35 cellular contexts compared by ENCODE assay signal in genomic region chr1:145901312-145902021, GRCh38. TPM values are rescaled to one million over a fixed set of nuclear protein-coding genes. Genes with fewer than 3 reads are reported as not detected.
DNase-seq lines count a peak whose midpoint lies in the region; ATAC-seq, FAIRE-seq and TF ChIP-seq lines count a peak whose summit lies in the region.
"Had no signal": no experiment of that assay in that cellular context is flagged by ENCODE, and none has a peak within 500 bp of the region (broad histone marks: within the 10 kb centered on the region; RNA-seq: fewer than 3 reads in every experiment).

No MANE protein-coding gene starts in this region.

- H2AFZ ChIP-seq in GM12878 (ENCODE audit: control insufficient read depth, low read depth, low read length) = no peak overlapping the region

- H2AK5ac ChIP-seq in mesendoderm (ENCODE audit: low read length) = no peak overlapping the region

- H3K27me3 ChIP-seq in GM12878 (replicated peaks in 1 of 2; ENCODE audit: control insufficient read depth in 2 of 2, insufficient read depth in 2 of 2, low read length in 1 of 2) = no peaks in the 10 kb centered on the region
- H3K27me3 ChIP-seq in mesendoderm (ENCODE audit: insufficient read depth, low read length, poor library complexity) = no peaks in the 10 kb centered on the region
- H3K27me3 ChIP-seq: adrenal gland, BE2C, dorsolateral prefrontal cortex, stomach, vagina had no signal

- no peak overlapping the region for H3K18ac ChIP-seq in mesendoderm (ENCODE audit: low read length)

- H3K4me2 ChIP-seq in GM12878 (ENCODE audit: control insufficient read depth, insufficient read depth) = no peak overlapping the region
- no peak overlapping the region for H3K4me2 ChIP-seq in mesendoderm (ENCODE audit: low read length)
- H3K4me2 ChIP-seq: smooth muscle cell had no signal

- no peak overlapping the region for H4K8ac ChIP-seq in mesendoderm (ENCODE audit: low read depth, low read length)

- no peak for TF ChIP-seq POLR2A in GM12878 (IDR thresholded peaks at IDR 0.05; ENCODE audit: low read depth, low read length)

- WGBS in GM12878 (ENCODE audit: insufficient coverage, insufficient replicate concordance, low lambda C conversion rate, missing lambda C conversion rate) = 72% methylated on average over 12 of the region's 12 CpGs
- WGBS in mesendoderm (ENCODE audit: extremely low coverage, insufficient coverage, low lambda C conversion rate) = no CpG with 5 or more reads among the region's 12 CpGs

- no peak for TF ChIP-seq RAD21 in GM12878 (IDR thresholded peaks at IDR 0.05; ENCODE audit: insufficient read depth, low read depth, low read length)

- H3K9ac ChIP-seq in GM12878 (ENCODE audit: control insufficient read depth, insufficient read depth, low read length) (no peak overlapping the region), mesendoderm (ENCODE audit: low read length) (no peak overlapping the region)

- SMC1A ChIA-PET in GM12878 (lab: Charles Lee; ENCODE audit: uncharacterized antibody, unreplicated experiment) = no interaction called here

- H3K4ac ChIP-seq in mesendoderm (ENCODE audit: low read depth, low read length) = no peak overlapping the region

- RAD21 ChIA-PET in GM12878 (lab: Charles Lee; ENCODE audit: unreplicated experiment) = no interaction called here

- peak; percentile 4 for TF ChIP-seq CTCF in HFF-Myc (IDR thresholded peaks at IDR 0.05; ENCODE audit: low read depth, low read length, missing control alignments)
- TF ChIP-seq CTCF in GM12878 (IDR thresholded peaks at IDR 0.05 in 2 of 3, conservative IDR thresholded peaks at IDR 0.05 in 1 of 3; ENCODE audit: control insufficient read depth in 2 of 3, extremely low read depth in 1 of 3, insufficient read depth in 1 of 3, low read depth in 3 of 3, low read length in 3 of 3) = no peak

- H4K20me1 ChIP-seq in GM12878 (ENCODE audit: control insufficient read depth, insufficient read depth) = no peaks in the 10 kb centered on the region

- no peak overlapping the region for H2BK15ac ChIP-seq in mesendoderm (replicated peaks; ENCODE audit: low read depth)

- FAIRE-seq in GM12878 (lab: Jason Lieb, UNC) = no peak
- FAIRE-seq: H54 had no signal

- no peaks in the 10 kb centered on the region for H3K4me1 ChIP-seq in GM12878 (ENCODE audit: control insufficient read depth, insufficient read depth, low read length)
- H3K4me1 ChIP-seq in mesendoderm (ENCODE audit: control insufficient read depth, low read depth, low read length) = no peaks in the 10 kb centered on the region
- H3K4me1 ChIP-seq: adrenal gland, BE2C, stomach, vagina had no signal

- no TSS peak for BruUV-seq in GM12878 (replicated peaks; lab: Mats Ljungman, UMichigan)

- no peak overlapping the region for H2BK5ac ChIP-seq in mesendoderm (ENCODE audit: low read length)

- 0 out of 3 replicates have a peak, but pooled peaks have one; percentile 21 for ATAC-seq in GM12878
- ATAC-seq in GM19455 (IDR thresholded peaks at IDR 0.05; ENCODE audit: unreplicated experiment) = no peak
- no peak for ATAC-seq in sciatic nerve
- ATAC-seq: left cardiac atrium had no signal

- H3K79me1 ChIP-seq in mesendoderm (ENCODE audit: low read length) = no peaks in the 10 kb centered on the region

- no peak overlapping the region for H3K4me3 ChIP-seq in HFF-Myc (replicated peaks; ENCODE audit: low read depth, low read length)
- no peak overlapping the region for H3K4me3 ChIP-seq in GM12878
- H3K4me3 ChIP-seq in mesendoderm (ENCODE audit: low read length) = no peak overlapping the region
- H3K4me3 ChIP-seq: adrenal gland, dorsolateral prefrontal cortex, lung, smooth muscle cell, stomach, vagina had no signal

- H3K27ac ChIP-seq in GM12878 (ENCODE audit: control insufficient read depth, insufficient read depth) (no peak overlapping the region), mesendoderm (ENCODE audit: low read depth, low read length) (no peak overlapping the region)
- H3K27ac ChIP-seq: adrenal gland, dorsolateral prefrontal cortex, stomach, vagina had no signal

- TF ChIP-seq EP300 in GM12878 (IDR thresholded peaks at IDR 0.05; ENCODE audit: borderline replicate concordance in 1 of 2, control insufficient read depth in 1 of 2, low read depth in 2 of 2, low read length in 2 of 2) = no peak

- CTCF ChIA-PET in GM12878 (lab: Yijun Ruan, JAX) = no interaction called here

- H3K36me3 ChIP-seq in GM12878 (ENCODE audit: control insufficient read depth in 2 of 2, insufficient read depth in 2 of 2, low read length in 1 of 2) (no peaks in the 10 kb centered on the region), mesendoderm (ENCODE audit: control insufficient read depth, insufficient read depth, low read length) (no peaks in the 10 kb centered on the region)
- H3K36me3 ChIP-seq: adrenal gland, BE2C, vagina had no signal

- H2BK120ac ChIP-seq in mesendoderm (ENCODE audit: low read depth, low read length) = no peak overlapping the region

- POLR2A ChIA-PET in GM12878 (lab: Charles Lee) = no interaction called here

- no peak overlapping the region for H3K23ac ChIP-seq in mesendoderm (ENCODE audit: low read length)

- H3K79me2 ChIP-seq in GM12878 (ENCODE audit: control insufficient read depth, insufficient read depth, low read length) (no peaks in the 10 kb centered on the region), mesendoderm (ENCODE audit: control insufficient read depth, insufficient read depth, low read length) (no peaks in the 10 kb centered on the region)

- intact Hi-C loops in GM12878 (cut with micrococcal nuclease; ENCODE audit: unreplicated experiment) (no loop called here), sciatic nerve (cut with DNase I) (no loop called here)

- peak; percentile 39 for DNase-seq in D341Med (ENCODE audit: low spot score)
- no peak for DNase-seq in HFF-Myc (ENCODE audit: extremely low read depth, low read depth)
- DNase-seq in GM12878 (ENCODE audit: low read depth, low spot score) = no peak
- DNase-seq in mesendoderm = peak; percentile 45
- DNase-seq in NCI-H146 treated with DMSO at 0.1 percent for 48 hours (lab: John Stamatoyannopoulos, UW; ENCODE audit: unreplicated experiment) = no peak
- no peak for DNase-seq in SK-N-DZ (ENCODE audit: low spot score)
- no peak for DNase-seq in sciatic nerve (ENCODE audit: low spot score)
- DNase-seq: ACHN; activated CD4-positive, alpha-beta memory T cell treated with anti-CD3 and anti-CD28 coated beads, Interleukin-2, amount 10 ng/mL, durations not matched to agents 7 days and 5 days; activated CD4-positive, alpha-beta T cell treated with anti-CD3 and anti-CD28 coated beads for 1 hour; activated CD8-positive, alpha-beta memory T cell treated with anti-CD3 and anti-CD28 coated beads, Interleukin-2, amount 50 U/mL, for 4 hours; activated naive CD4-positive, alpha-beta T cell treated with Interleukin-2 at 50 U/mL for 16 hours; BE2C; CD8-positive, alpha-beta memory T cell; dorsolateral prefrontal cortex; hypothalamus; immature natural killer cell; left cardiac atrium; NCI-H1092; NCI-H1694 treated with DMSO at 0.1 percent for 48 hours; stimulated activated CD4-positive, alpha-beta T cell treated with anti-CD3 and anti-CD28 coated beads, Interleukin-1b, Interleukin-23, amount 100 ng/mL, for 48 hours; stimulated activated CD8-positive, alpha-beta memory T cell treated with anti-CD3 and anti-CD28 coated beads, Interleukin-4, amount 100 ng/mL, for 48 hours; stomach; T-helper 2 cell had no signal

- in situ Hi-C loops in GM12878 (cut with MboI) = no loop called here

- no peak overlapping the region for H4K5ac ChIP-seq in mesendoderm (ENCODE audit: low read length)

- H3K9me3 ChIP-seq in GM12878 (replicated peaks; ENCODE audit: control insufficient read depth, insufficient read depth, low read length) = no peaks in the 10 kb centered on the region
- H3K9me3 ChIP-seq: adrenal gland, BE2C, stomach, vagina had no signal

- no peak overlapping the region for H3K56ac ChIP-seq in mesendoderm (ENCODE audit: low read length)

RNA-seq across cellular contexts. Expression of gene ITGA10, which starts 8.4 kb away (rescaled TPM):
- total RNA-seq in GM12878 (2013; cell fraction: nucleolus; rRNA removed) = 1.1 and 1.5 TPM in 2 replicates
- 0.22 and 0.51 TPM in 2 replicates for total RNA-seq in GM12878 (2014; rRNA removed)
- 0.18 and 0.28 TPM in 2 replicates for total RNA-seq in GM12878 (2014; rRNA removed; fragmentation: Illumina TruSeq; extraction: Trizol)
- total RNA-seq in GM12878 (2021) = 0.49 and 0.53 TPM in 2 replicates
- 0.13 TPM for polyA plus RNA-seq in GM12878 (2011; ENCODE audit: low read depth)
- 0.30 and 0.46 TPM in 2 replicates for polyA plus RNA-seq in GM12878 (2011; rRNA removed)
- 0.28 and 0.43 TPM in 2 replicates for polyA plus RNA-seq in GM12878 (2011; cell fraction: cytosol; rRNA removed)
- 3.1 and 4.3 TPM in 2 replicates for polyA plus RNA-seq in GM12878 (2011; cell fraction: nucleus; rRNA removed)
- 0.25 and 0.51 TPM in 2 replicates for polyA plus RNA-seq in GM12878 (2012)
- 0.16 and 0.43 TPM in 2 replicates for polyA plus RNA-seq in GM12878 (2014; fragmentation: Illumina TruSeq; extraction: Trizol)
- polyA plus RNA-seq in GM12878 (2014; fragmentation: Nextera tagmentation; extraction: Ambion mirVana) = under 1 TPM; 0.02 to 0.16 TPM
- 0.46 and 0.78 TPM in 2 replicates for polyA plus RNA-seq in GM12878 (2014; rRNA removed)
- under 1 TPM; 0.36 to 0.39 TPM for polyA plus RNA-seq in GM12878 (2016; fragmentation: Nextera tagmentation; extraction: Ambion mirVana)
- 0.26 and 0.37 TPM in 2 replicates for polyA minus RNA-seq in GM12878 (2011; rRNA and poly(A)+ RNA removed)
- not detected in 2 replicates for polyA minus RNA-seq in GM12878 (2011; cell fraction: cytosol; rRNA and poly(A)+ RNA removed)
- polyA minus RNA-seq in GM12878 (2011; cell fraction: nucleus; rRNA and poly(A)+ RNA removed) = 0.48 and 0.77 TPM in 2 replicates
- polyA plus RNA-seq in mesendoderm (2013, experiment 1 of 2) = 0.11 TPM
- 0.10 TPM for polyA plus RNA-seq in mesendoderm (2013, experiment 2 of 2)
- 0.36 TPM in 1 of 2 replicates, not detected in the other for polyA plus RNA-seq in SK-N-DZ (2014; cell fraction: cytosol; rRNA removed)
- polyA plus RNA-seq in SK-N-DZ (2014; cell fraction: nucleus; rRNA removed) = 0.37 and 0.51 TPM in 2 replicates
- 9.6 TPM for total RNA-seq in sciatic nerve
- polyA plus RNA-seq: CD8-positive, alpha-beta memory T cell; IgD-negative memory B cell; immature natural killer cell had no signal

RNA-seq across cellular contexts. Expression of gene ANKRD35, which starts 15.8 kb away (rescaled TPM):
- total RNA-seq in GM12878 (2013; cell fraction: nucleolus; rRNA removed) = not detected in 2 replicates
- total RNA-seq in GM12878 (2014; rRNA removed) = not detected in 2 replicates
- not detected in 2 replicates for total RNA-seq in GM12878 (2014; rRNA removed; fragmentation: Illumina TruSeq; extraction: Trizol)
- 0.08 TPM in 1 of 2 replicates, not detected in the other for total RNA-seq in GM12878 (2021)
- not detected for polyA plus RNA-seq in GM12878 (2011; ENCODE audit: low read depth)
- 0.01 TPM in 1 of 2 replicates, not detected in the other for polyA plus RNA-seq in GM12878 (2011; rRNA removed)
- polyA plus RNA-seq in GM12878 (2011; cell fraction: cytosol; rRNA removed) = not detected in 2 replicates
- polyA plus RNA-seq in GM12878 (2011; cell fraction: nucleus; rRNA removed) = 0.04 TPM in 1 of 2 replicates, not detected in the other
- polyA plus RNA-seq in GM12878 (2012) = not detected in 2 replicates
- polyA plus RNA-seq in GM12878 (2014; fragmentation: Illumina TruSeq; extraction: Trizol) = not detected in 2 replicates
- polyA plus RNA-seq in GM12878 (2014; fragmentation: Nextera tagmentation; extraction: Ambion mirVana) = not detected
- not detected in 2 replicates for polyA plus RNA-seq in GM12878 (2014; rRNA removed)
- not detected for polyA plus RNA-seq in GM12878 (2016; fragmentation: Nextera tagmentation; extraction: Ambion mirVana)
- 0.10 TPM in 1 of 2 replicates, not detected in the other for polyA minus RNA-seq in GM12878 (2011; rRNA and poly(A)+ RNA removed)
- polyA minus RNA-seq in GM12878 (2011; cell fraction: cytosol; rRNA and poly(A)+ RNA removed) = not detected in 2 replicates
- polyA minus RNA-seq in GM12878 (2011; cell fraction: nucleus; rRNA and poly(A)+ RNA removed) = not detected in 2 replicates
- polyA plus RNA-seq in mesendoderm (2013, experiment 1 of 2) = 0.80 TPM
- polyA plus RNA-seq in mesendoderm (2013, experiment 2 of 2) = 0.78 TPM
- polyA plus RNA-seq in SK-N-DZ (2014; cell fraction: cytosol; rRNA removed) = 2.5 and 3.1 TPM in 2 replicates
- polyA plus RNA-seq in SK-N-DZ (2014; cell fraction: nucleus; rRNA removed) = 1.9 and 2.2 TPM in 2 replicates
- total RNA-seq in sciatic nerve = 3.8 TPM
- total RNA-seq: chondrocyte, NCI-H460, OCI-LY7, osteocyte had no signal
- polyA plus RNA-seq: IgD-negative memory B cell had no signal

RNA-seq across cellular contexts. Expression of gene PEX11B, which starts 17.1 kb away (rescaled TPM):
- 15.8 and 16.2 TPM in 2 replicates for total RNA-seq in GM12878 (2013; cell fraction: nucleolus; rRNA removed)
- 26.7 and 30.9 TPM in 2 replicates for total RNA-seq in GM12878 (2014; rRNA removed)
- 24.9 TPM in 2 replicates for total RNA-seq in GM12878 (2014; rRNA removed; fragmentation: Illumina TruSeq; extraction: Trizol)
- 31.1 and 33.2 TPM in 2 replicates for total RNA-seq in GM12878 (2021)
- 14.2 TPM for polyA plus RNA-seq in GM12878 (2011; ENCODE audit: low read depth)
- polyA plus RNA-seq in GM12878 (2011; rRNA removed) = 129 and 132 TPM in 2 replicates
- 47.9 and 48.2 TPM in 2 replicates for polyA plus RNA-seq in GM12878 (2011; cell fraction: cytosol; rRNA removed)
- polyA plus RNA-seq in GM12878 (2011; cell fraction: nucleus; rRNA removed) = 30.1 TPM in 2 replicates
- 26.7 and 31.4 TPM in 2 replicates for polyA plus RNA-seq in GM12878 (2012)
- polyA plus RNA-seq in GM12878 (2014; fragmentation: Illumina TruSeq; extraction: Trizol) = 36.6 and 42.2 TPM in 2 replicates
- 10 to 100 TPM; 44.8 to 69.4 TPM for polyA plus RNA-seq in GM12878 (2014; fragmentation: Nextera tagmentation; extraction: Ambion mirVana)
- 27.6 and 30.9 TPM in 2 replicates for polyA plus RNA-seq in GM12878 (2014; rRNA removed)
- 10 to 100 TPM; 48.0 to 52.9 TPM for polyA plus RNA-seq in GM12878 (2016; fragmentation: Nextera tagmentation; extraction: Ambion mirVana)
- 33.9 and 34.6 TPM in 2 replicates for polyA minus RNA-seq in GM12878 (2011; rRNA and poly(A)+ RNA removed)
- polyA minus RNA-seq in GM12878 (2011; cell fraction: cytosol; rRNA and poly(A)+ RNA removed) = 16.7 and 27.6 TPM in 2 replicates
- 6.8 and 10.9 TPM in 2 replicates for polyA minus RNA-seq in GM12878 (2011; cell fraction: nucleus; rRNA and poly(A)+ RNA removed)
- polyA plus RNA-seq in mesendoderm (2013, experiment 1 of 2) = 6.8 TPM
- 6.1 TPM for polyA plus RNA-seq in mesendoderm (2013, experiment 2 of 2)
- 29.0 and 32.3 TPM in 2 replicates for polyA plus RNA-seq in SK-N-DZ (2014; cell fraction: cytosol; rRNA removed)
- 25.1 and 27.1 TPM in 2 replicates for polyA plus RNA-seq in SK-N-DZ (2014; cell fraction: nucleus; rRNA removed)
- total RNA-seq in sciatic nerve = 20.7 TPM

RNA-seq across cellular contexts. Expression of gene RBM8A, which starts 25.8 kb away (rescaled TPM):
- total RNA-seq in GM12878 (2013; cell fraction: nucleolus; rRNA removed) = 58.4 and 59.3 TPM in 2 replicates
- total RNA-seq in GM12878 (2014; rRNA removed) (110 and 125 TPM in 2 replicates), GM12878 (2014; rRNA removed; fragmentation: Illumina TruSeq; extraction: Trizol) (200 and 230 TPM in 2 replicates), GM12878 (2021) (176 and 180 TPM in 2 replicates), sciatic nerve (93.8 TPM)
- 152 TPM for polyA plus RNA-seq in GM12878 (2011; ENCODE audit: low read depth)
- polyA plus RNA-seq in GM12878 (2011; rRNA removed) (235 and 289 TPM in 2 replicates), GM12878 (2014; fragmentation: Illumina TruSeq; extraction: Trizol) (191 and 262 TPM in 2 replicates), GM12878 (2014; fragmentation: Nextera tagmentation; extraction: Ambion mirVana) (1,000 to 10,000 TPM in 1 of 2 experiments, 100 to 1,000 TPM in 1; 665 to 1,248 TPM), GM12878 (2014; rRNA removed) (178 and 198 TPM in 2 replicates), GM12878 (2016; fragmentation: Nextera tagmentation; extraction: Ambion mirVana) (100 to 1,000 TPM; 401 to 406 TPM)
- polyA plus RNA-seq in GM12878 (2011; cell fraction: cytosol; rRNA removed) = 105 and 181 TPM in 2 replicates
- 93.6 and 102 TPM in 2 replicates for polyA plus RNA-seq in GM12878 (2011; cell fraction: nucleus; rRNA removed)
- polyA plus RNA-seq in GM12878 (2012) = 135 and 182 TPM in 2 replicates
- polyA minus RNA-seq in GM12878 (2011; rRNA and poly(A)+ RNA removed) = 48.9 and 76.3 TPM in 2 replicates
- 38.2 and 49.3 TPM in 2 replicates for polyA minus RNA-seq in GM12878 (2011; cell fraction: cytosol; rRNA and poly(A)+ RNA removed)
- polyA minus RNA-seq in GM12878 (2011; cell fraction: nucleus; rRNA and poly(A)+ RNA removed) = 31.9 and 40.9 TPM in 2 replicates
- polyA plus RNA-seq in mesendoderm (2013, experiment 1 of 2) = 413 TPM
- 408 TPM for polyA plus RNA-seq in mesendoderm (2013, experiment 2 of 2)
- polyA plus RNA-seq in SK-N-DZ (2014; cell fraction: cytosol; rRNA removed) = 326 and 347 TPM in 2 replicates
- polyA plus RNA-seq in SK-N-DZ (2014; cell fraction: nucleus; rRNA removed) = 219 and 253 TPM in 2 replicates

RNA-seq across cellular contexts. Expression of gene PIAS3, which starts 42.6 kb away (rescaled TPM):
- total RNA-seq in GM12878 (2013; cell fraction: nucleolus; rRNA removed) = 22.8 and 27.5 TPM in 2 replicates
- total RNA-seq in GM12878 (2014; rRNA removed) (8.1 and 8.4 TPM in 2 replicates), GM12878 (2014; rRNA removed; fragmentation: Illumina TruSeq; extraction: Trizol) (4.5 and 5.3 TPM in 2 replicates), GM12878 (2021) (9.7 and 10.1 TPM in 2 replicates), sciatic nerve (44.5 TPM)
- polyA plus RNA-seq in GM12878 (2011; ENCODE audit: low read depth) = 11.7 TPM
- polyA plus RNA-seq in GM12878 (2011; rRNA removed) (7.0 and 11.1 TPM in 2 replicates), GM12878 (2014; fragmentation: Illumina TruSeq; extraction: Trizol) (11.8 and 14.9 TPM in 2 replicates), GM12878 (2014; fragmentation: Nextera tagmentation; extraction: Ambion mirVana) (1 to 10 TPM in 1 of 2 experiments, under 1 TPM in 1; 0.85 to 1.6 TPM), GM12878 (2014; rRNA removed) (11.5 and 12.1 TPM in 2 replicates), GM12878 (2016; fragmentation: Nextera tagmentation; extraction: Ambion mirVana) (10 to 100 TPM; 11.4 to 13.4 TPM)
- 14.7 and 19.6 TPM in 2 replicates for polyA plus RNA-seq in GM12878 (2011; cell fraction: cytosol; rRNA removed)
- 43.0 and 45.5 TPM in 2 replicates for polyA plus RNA-seq in GM12878 (2011; cell fraction: nucleus; rRNA removed)
- 14.7 and 15.2 TPM in 2 replicates for polyA plus RNA-seq in GM12878 (2012)
- polyA minus RNA-seq in GM12878 (2011; rRNA and poly(A)+ RNA removed) = 7.8 and 11.5 TPM in 2 replicates
- polyA minus RNA-seq in GM12878 (2011; cell fraction: cytosol; rRNA and poly(A)+ RNA removed) = 5.3 and 6.1 TPM in 2 replicates
- polyA minus RNA-seq in GM12878 (2011; cell fraction: nucleus; rRNA and poly(A)+ RNA removed) = 9.1 and 15.8 TPM in 2 replicates
- polyA plus RNA-seq in mesendoderm (2013, experiment 1 of 2) = 31.2 TPM
- 29.8 TPM for polyA plus RNA-seq in mesendoderm (2013, experiment 2 of 2)
- 7.0 and 10.1 TPM in 2 replicates for polyA plus RNA-seq in SK-N-DZ (2014; cell fraction: cytosol; rRNA removed)
- 19.9 and 32.9 TPM in 2 replicates for polyA plus RNA-seq in SK-N-DZ (2014; cell fraction: nucleus; rRNA removed)

Comparison
In these comparisons a context has a peak if more than half of its experiments do, and no peak if none do; other contexts are left out.
1. DNase-seq: peak in D341Med (single experiment) and mesendoderm (single experiment); none in HFF-Myc (single experiment), GM12878 (single experiment), NCI-H146 treated with DMSO at 0.1 percent for 48 hours (single experiment), SK-N-DZ (single experiment) and sciatic nerve (single experiment).